ENCODE assay signal across 28 cellular contexts in genomic region chr9:115766495-115766894, GRCh38.
"Had no signal": no experiment of that assay in that cellular context is flagged by ENCODE, and none has a peak within 500 bp of the region (broad histone marks: within the 10 kb centered on the region; RNA-seq: fewer than 3 reads in every experiment).

No MANE protein-coding gene starts in this region.

- H3K27me3 ChIP-seq: ascending aorta, body of pancreas had no signal

- H3K27me3 Mint-ChIP-seq: activated CD8-positive, alpha-beta memory T cell treated with anti-CD3 and anti-CD28 coated beads, Interleukin-2, amount 10 ng/mL, durations not matched to agents 7 days and 5 days; activated T-cell treated with anti-CD3 and anti-CD28 coated beads, Interleukin-2, amount 50 U/mL, for 24 hours; IgD-negative memory B cell had no signal

- H3K4me3 ChIP-seq: ascending aorta, body of pancreas had no signal

- H3K27ac ChIP-seq: ascending aorta, body of pancreas had no signal

- FAIRE-seq: bronchial epithelial cell had no signal

- DNase-seq: activated CD4-positive, alpha-beta T cell treated with anti-CD3 and anti-CD28 coated beads for 48 hours; activated CD4-positive, alpha-beta T cell treated with anti-CD3 and anti-CD28 coated beads, Interleukin-2, amount 50 U/mL, for 48 hours; activated CD4-positive, CD25-positive, alpha-beta regulatory T cell treated with anti-CD3 and anti-CD28 coated beads, Interleukin-2, amount 50 U/mL, for 72 hours; activated CD8-positive, alpha-beta memory T cell treated with anti-CD3 and anti-CD28 coated beads, Interleukin-2, amount 10 ng/mL, durations not matched to agents 7 days and 5 days; activated effector memory CD4-positive, alpha-beta T cell treated with Interleukin-2 at 50 U/mL for 16 hours; activated naive CD4-positive, alpha-beta T cell; activated T-cell treated with anti-CD3 and anti-CD28 coated beads, Interleukin-2, amount 50 U/mL, for 24 hours; amniotic stem cell; body of pancreas; KG1; NCI-H1092; NCI-H1417 treated with DMSO at 0.1 percent for 48 hours; NCI-H1694; NCI-H2029; NCI-H2107; NCI-H2171 treated with DMSO at 0.1 percent for 48 hours; NCI-H226; NCI-H526 treated with DMSO at 0.1 percent for 48 hours; NCI-H82; OCI-M1; RPMI8226 had no signal

- H3K36me3 ChIP-seq: ascending aorta had no signal

- H3K4me1 Mint-ChIP-seq: activated CD8-positive, alpha-beta memory T cell treated with anti-CD3 and anti-CD28 coated beads, Interleukin-2, amount 10 ng/mL, durations not matched to agents 7 days and 5 days; activated naive CD4-positive, alpha-beta T cell treated with anti-CD3 and anti-CD28 coated beads, Interleukin-2, amount 50 U/mL, for 24 hours; IgD-negative memory B cell; WTC11 had no signal

- H3K9me3 Mint-ChIP-seq: activated naive CD4-positive, alpha-beta T cell treated with anti-CD3 and anti-CD28 coated beads, Interleukin-2, amount 50 U/mL, for 24 hours; activated T-helper 1 cell treated with anti-CD3 and anti-CD28 coated beads, Interleukin-12 subunit alpha, Interleukin-12 subunit beta, Interleukin-2, Interleukin-4 antibody, amounts not matched to agents 30 ng/mL and 10 ng/mL and 1 ng/mL, durations not matched to agents 14 hours and 24 hours and 36 hours; T-helper 1 cell treated with Interleukin-12 subunit alpha and Interleukin-12 subunit beta and Interleukin-4 antibody, amounts not matched to agents 30 μg/mL and 1 μg/mL, for 36 hours; WTC11 had no signal

- H3K4me3 Mint-ChIP-seq: activated CD8-positive, alpha-beta memory T cell treated with anti-CD3 and anti-CD28 coated beads, Interleukin-2, amount 10 ng/mL, durations not matched to agents 7 days and 5 days; activated naive CD4-positive, alpha-beta T cell treated with anti-CD3 and anti-CD28 coated beads, Interleukin-2, amount 50 U/mL, for 24 hours; activated T-cell treated with anti-CD3 and anti-CD28 coated beads, Interleukin-2, amount 50 U/mL, for 24 hours; activated T-helper 1 cell treated with anti-CD3 and anti-CD28 coated beads, Interleukin-12 subunit alpha, Interleukin-12 subunit beta, Interleukin-2, Interleukin-4 antibody, amounts not matched to agents 30 ng/mL and 10 ng/mL and 1 ng/mL, durations not matched to agents 14 hours and 24 hours and 36 hours; IgD-negative memory B cell; T-helper 1 cell treated with Interleukin-12 subunit alpha and Interleukin-12 subunit beta and Interleukin-4 antibody, amounts not matched to agents 30 μg/mL and 1 μg/mL, for 36 hours; WTC11 had no signal

- H3K27ac Mint-ChIP-seq: activated CD8-positive, alpha-beta memory T cell treated with anti-CD3 and anti-CD28 coated beads, Interleukin-2, amount 10 ng/mL, durations not matched to agents 7 days and 5 days; activated naive CD4-positive, alpha-beta T cell treated with anti-CD3 and anti-CD28 coated beads, Interleukin-2, amount 50 U/mL, for 24 hours; activated T-cell treated with anti-CD3 and anti-CD28 coated beads, Interleukin-2, amount 50 U/mL, for 24 hours; activated T-helper 1 cell treated with anti-CD3 and anti-CD28 coated beads, Interleukin-12 subunit alpha, Interleukin-12 subunit beta, Interleukin-2, Interleukin-4 antibody, amounts not matched to agents 30 ng/mL and 10 ng/mL and 1 ng/mL, durations not matched to agents 14 hours and 24 hours and 36 hours; IgD-negative memory B cell; T-helper 1 cell treated with Interleukin-12 subunit alpha and Interleukin-12 subunit beta and Interleukin-4 antibody, amounts not matched to agents 30 μg/mL and 1 μg/mL, for 36 hours; WTC11 had no signal

- H3K9me3 ChIP-seq: ascending aorta, body of pancreas had no signal

- H3K36me3 Mint-ChIP-seq: activated CD8-positive, alpha-beta memory T cell treated with anti-CD3 and anti-CD28 coated beads, Interleukin-2, amount 10 ng/mL, durations not matched to agents 7 days and 5 days; activated naive CD4-positive, alpha-beta T cell treated with anti-CD3 and anti-CD28 coated beads, Interleukin-2, amount 50 U/mL, for 24 hours; IgD-negative memory B cell; WTC11 had no signal
